ENCODE assay signal across 17 cellular contexts in the genomic region with DNA sequence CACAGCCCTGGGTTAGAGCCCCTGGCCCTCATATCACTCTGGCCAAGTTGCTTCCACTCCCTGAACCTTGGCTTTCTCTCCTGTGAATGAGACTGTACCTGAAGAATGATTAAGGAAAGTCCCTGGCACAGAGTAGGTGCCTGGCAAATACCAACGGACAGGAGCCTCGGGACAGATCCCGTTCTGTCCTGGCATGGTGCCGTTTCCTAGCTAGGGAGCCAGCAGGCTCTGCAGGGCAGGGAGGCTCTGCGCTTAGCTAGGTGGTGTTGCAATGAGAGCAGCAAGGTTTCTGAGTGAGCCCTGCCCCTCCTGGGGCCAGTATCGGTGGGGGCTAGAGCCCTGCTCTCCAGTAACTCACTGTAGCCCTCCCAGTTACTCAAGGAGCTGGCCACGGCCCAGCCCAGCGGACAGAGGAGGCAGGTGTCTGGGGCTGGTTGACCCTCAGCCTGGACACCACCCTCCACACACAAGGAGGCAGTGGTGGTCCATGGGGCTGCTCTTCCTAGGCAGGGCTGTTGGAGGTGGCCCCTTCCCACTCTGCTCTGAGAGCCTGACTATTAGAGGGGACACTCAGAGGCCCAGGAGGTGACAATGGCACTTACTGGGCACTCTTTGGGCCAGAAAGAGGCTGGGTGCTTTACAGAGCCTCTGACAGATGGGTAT.
DNase-seq lines count a peak whose midpoint lies in the region; ATAC-seq and TF ChIP-seq lines count a peak whose summit lies in the region.
"Had no signal": no experiment of that assay in that cellular context is flagged by ENCODE, and none has a peak within 500 bp of the region (broad histone marks: within the 10 kb centered on the region; RNA-seq: fewer than 3 reads in every experiment).

No MANE protein-coding gene starts in this region.

- H3K27me3 ChIP-seq in right lobe of liver (no peaks in the 10 kb centered on the region), vagina (no peaks in the 10 kb centered on the region)
- H3K27me3 ChIP-seq: adrenal gland had no signal

- H3K9me3 ChIP-seq in right lobe of liver (no peaks in the 10 kb centered on the region), vagina (no peaks in the 10 kb centered on the region)
- H3K9me3 ChIP-seq: adrenal gland had no signal

- H3K27ac ChIP-seq in right lobe of liver (no peak overlapping the region), vagina (no peak overlapping the region)
- H3K27ac ChIP-seq: adrenal gland, HL-60 had no signal

- H3K4me1 ChIP-seq in right lobe of liver (peaks cover 0 to 5% (median 0%) of the 10 kb centered on the region in 4 donors), vagina (peaks cover 31% of the 10 kb centered on the region)
- H3K4me1 ChIP-seq: adrenal gland had no signal

- intact Hi-C loops in Right ventricle myocardium inferior (cut with DNase I): no loop called here
- intact Hi-C loops in cardiac septum (cut with DNase I): no loop called here
- intact Hi-C loops in right lobe of liver (cut with DNase I): no loop called here
- intact Hi-C loops in vagina (cut with DNase I): no loop called here

- TF ChIP-seq POLR2A in right lobe of liver (IDR thresholded peaks at IDR 0.05) (no peak), vagina (IDR thresholded peaks at IDR 0.05) (no peak)

- H3K4me3 ChIP-seq in epithelial cell of esophagus (ENCODE audit: low read length) (no peak overlapping the region), right lobe of liver (no peak overlapping the region), vagina (no peak overlapping the region)
- H3K4me3 ChIP-seq: adrenal gland had no signal

- WGBS in right lobe of liver (ENCODE audit: insufficient coverage, low coverage, low lambda C conversion rate, missing lambda C conversion rate): 34% methylated on average over 4 of the region's 8 CpGs

- peak; percentile 68 for ATAC-seq in Right ventricle myocardium inferior
- peak; percentile 72 to 91 (median 86) for ATAC-seq in right lobe of liver
- no peak for ATAC-seq in GM18909 (IDR thresholded peaks at IDR 0.05; ENCODE audit: poor library complexity, unreplicated experiment)

- TF ChIP-seq CTCF in epithelial cell of esophagus (IDR thresholded peaks at IDR 0.05; ENCODE audit: insufficient read depth, low read depth, low read length, missing control alignments) (no peak), right lobe of liver (IDR thresholded peaks at IDR 0.05) (no peak), vagina (IDR thresholded peaks at IDR 0.05) (no peak)

- H3K36me3 ChIP-seq in right lobe of liver (no peaks in the 10 kb centered on the region), vagina (no peaks in the 10 kb centered on the region)
- H3K36me3 ChIP-seq: adrenal gland had no signal

- DNase-seq in Right ventricle myocardium inferior (ENCODE audit: missing footprints) (no peak), cardiac septum (ENCODE audit: low spot score) (no peak), epithelial cell of esophagus (ENCODE audit: low read depth) (peak; percentile 92), right lobe of liver (peak; percentile 88 to 90 (median 89)), COLO668 (lab: John Stamatoyannopoulos, UW; ENCODE audit: unreplicated experiment) (no peak), vagina (ENCODE audit: extremely low spot score in 2 of 2) (no peak), amniotic stem cell (lab: John Stamatoyannopoulos, UW) (no peak)
- DNase-seq: CD4-positive, CD25-positive, alpha-beta regulatory T cell; KG1; NCI-H1105 treated with DMSO at 0.1 percent for 48 hours; NCI-H2171; occipital lobe; SHP77; small intestine had no signal

Comparison
In these comparisons a context has a peak if more than half of its experiments do, and no peak if none do; other contexts are left out.
1. DNase-seq: peak in epithelial cell of esophagus (single experiment) and right lobe of liver (3 of 3); none in Right ventricle myocardium inferior (single experiment), cardiac septum (single experiment), COLO668 (single experiment), vagina (0 of 2) and amniotic stem cell (single experiment).